ENCODE assay signal across 24 cellular contexts in genomic region chr13:77213644-77214043, GRCh38.
DNase-seq lines count a peak whose midpoint lies in the region; ATAC-seq, FAIRE-seq and TF ChIP-seq lines count a peak whose summit lies in the region.
"Had no signal": no experiment of that assay in that cellular context is flagged by ENCODE, and none has a peak within 500 bp of the region (broad histone marks: within the 10 kb centered on the region; RNA-seq: fewer than 3 reads in every experiment).

No MANE protein-coding gene starts in this region.

- peak; percentile 91 for ATAC-seq in activated T-helper 17 cell treated with anti-CD3 and anti-CD28 coated beads, Interleukin-2, amount 50 U/mL, for 72 hours (replicated peaks)
- ATAC-seq in GM21786 (IDR thresholded peaks at IDR 0.05; ENCODE audit: unreplicated experiment) (no peak), GM18502 (IDR thresholded peaks at IDR 0.05; ENCODE audit: poor library complexity, unreplicated experiment) (no peak)
- ATAC-seq: Right ventricle myocardium inferior; stimulated activated naive CD8-positive, alpha-beta T cell treated with anti-CD3 and anti-CD28 coated beads, Interleukin-15, amount 100 ng/mL, for 72 hours had no signal

- H3K4me2 ChIP-seq in endothelial cell of umbilical vein (ENCODE audit: insufficient read depth, low read length) (no peak overlapping the region), smooth muscle cell (peak overlapping the region; percentile 53)

- no peak for TF ChIP-seq CTCF in endothelial cell of umbilical vein (IDR thresholded peaks at IDR 0.05; ENCODE audit: extremely low read depth in 1 of 2, insufficient read depth in 1 of 2, low read depth in 1 of 2, low read length in 2 of 2)
- TF ChIP-seq CTCF in smooth muscle cell (IDR thresholded peaks at IDR 0.05; ENCODE audit: borderline replicate concordance, insufficient read depth, poor library complexity, severe bottlenecking): no peak

- H3K36me3 Mint-ChIP-seq in activated CD4-positive, alpha-beta T cell treated with anti-CD3 and anti-CD28 coated beads, Interleukin-2, amount 10 ng/mL, durations not matched to agents 24 days and 14 days (ENCODE audit: low read depth): peaks cover 53% of the 10 kb centered on the region
- peaks cover 60% of the 10 kb centered on the region for H3K36me3 Mint-ChIP-seq in activated T-helper 17 cell treated with anti-CD3 and anti-CD28 coated beads, Interleukin-2, amount 50 U/mL, for 72 hours (ENCODE audit: low read depth)

- H3F3A ChIP-seq in smooth muscle cell (ENCODE audit: low read depth): peaks cover 7% of the 10 kb centered on the region

- H3K27ac ChIP-seq in endothelial cell of umbilical vein (ENCODE audit: insufficient read depth, low read depth, low read length) (no peak overlapping the region), smooth muscle cell (ENCODE audit: low read depth) (peak overlapping the region; percentile 90)
- H3K27ac ChIP-seq: adrenal gland, parathyroid adenoma had no signal

- FAIRE-seq in endothelial cell of umbilical vein (lab: Jason Lieb, UNC): peak; percentile 57
- FAIRE-seq: A204.1, D721Med, H54, keratinocyte had no signal

- H3K9ac ChIP-seq in endothelial cell of umbilical vein (replicated peaks; ENCODE audit: extremely low read depth, insufficient read depth, low read length) (no peak overlapping the region), smooth muscle cell (ENCODE audit: low read depth) (peak overlapping the region; percentile 33)
- H3K9ac ChIP-seq: parathyroid adenoma had no signal

- no peaks in the 10 kb centered on the region for H4K20me1 ChIP-seq in endothelial cell of umbilical vein (replicated peaks; ENCODE audit: control insufficient read depth, extremely low read depth, insufficient read depth, low read length)
- H4K20me1 ChIP-seq in smooth muscle cell (ENCODE audit: low read depth): no peaks in the 10 kb centered on the region

- TF ChIP-seq POLR2A in endothelial cell of umbilical vein (IDR thresholded peaks at IDR 0.05; ENCODE audit: low read depth, low read length): no peak

- H3K9me3 Mint-ChIP-seq in activated CD4-positive, alpha-beta T cell treated with anti-CD3 and anti-CD28 coated beads, Interleukin-2, amount 10 ng/mL, durations not matched to agents 24 days and 14 days: no peaks in the 10 kb centered on the region
- H3K9me3 Mint-ChIP-seq in activated T-helper 17 cell treated with anti-CD3 and anti-CD28 coated beads, Interleukin-2, amount 50 U/mL, for 72 hours: no peaks in the 10 kb centered on the region
- H3K9me3 Mint-ChIP-seq: activated T-helper 2 cell treated with anti-CD3 and anti-CD28 coated beads, Interferon-gamma antibody, Interleukin-2, Interleukin-4, amounts not matched to agents 10 μg/mL and 5 μg/mL and 100 μg/mL, durations not matched to agents 14 hours and 24 hours and 36 hours; stimulated activated naive CD8-positive, alpha-beta T cell treated with anti-CD3 and anti-CD28 coated beads, Interleukin-15, amount 100 ng/mL, for 72 hours; type B pancreatic cell had no signal

- no TSS peak for BruUV-seq in endothelial cell of umbilical vein (replicated peaks; lab: Mats Ljungman, UMichigan)

- POLR2A ChIA-PET in endothelial cell of umbilical vein (lab: Charles Lee): no interaction called here

- H3K36me3 ChIP-seq in endothelial cell of umbilical vein (ENCODE audit: control insufficient read depth in 2 of 2, extremely low read depth in 1 of 2, insufficient read depth in 2 of 2, low read length in 2 of 2): peaks cover 2% of the 10 kb centered on the region in 2 experiments
- H3K36me3 ChIP-seq in smooth muscle cell (ENCODE audit: low read depth): peaks cover 4% of the 10 kb centered on the region

- no peaks in the 10 kb centered on the region for H3K79me2 ChIP-seq in endothelial cell of umbilical vein (ENCODE audit: control insufficient read depth, insufficient read depth, low read length)
- H3K79me2 ChIP-seq in smooth muscle cell (ENCODE audit: low read depth): no peaks in the 10 kb centered on the region
- H3K79me2 ChIP-seq: parathyroid adenoma had no signal

- H3K4me1 ChIP-seq in endothelial cell of umbilical vein (ENCODE audit: control insufficient read depth, extremely low read depth, insufficient read depth, low read length): peaks cover 8% of the 10 kb centered on the region
- peaks cover under 1% of the 10 kb centered on the region for H3K4me1 ChIP-seq in smooth muscle cell (ENCODE audit: low read depth)
- H3K4me1 ChIP-seq: adrenal gland, parathyroid adenoma had no signal

- 56% methylated on average over 5 of the region's 5 CpGs for WGBS in smooth muscle cell (ENCODE audit: low lambda C conversion rate)

- H3K27me3 Mint-ChIP-seq in activated CD4-positive, alpha-beta T cell treated with anti-CD3 and anti-CD28 coated beads, Interleukin-2, amount 10 ng/mL, durations not matched to agents 24 days and 14 days: no peaks in the 10 kb centered on the region
- no peaks in the 10 kb centered on the region for H3K27me3 Mint-ChIP-seq in activated T-helper 17 cell treated with anti-CD3 and anti-CD28 coated beads, Interleukin-2, amount 50 U/mL, for 72 hours
- H3K27me3 Mint-ChIP-seq: stimulated activated naive CD8-positive, alpha-beta T cell treated with anti-CD3 and anti-CD28 coated beads, Interleukin-15, amount 100 ng/mL, for 72 hours; type B pancreatic cell had no signal

- DNase-seq in activated CD4-positive, alpha-beta T cell treated with anti-CD3 and anti-CD28 coated beads, Interleukin-2, amount 10 ng/mL, durations not matched to agents 24 days and 14 days: no peak
- DNase-seq in activated CD4-positive, alpha-beta T cell treated with anti-CD3 and anti-CD28 coated beads, Interleukin-2, amount 50 U/mL, for 1 hour: no peak
- DNase-seq in endothelial cell of umbilical vein (ENCODE audit: low read depth, low spot score) (peak; percentile 50), smooth muscle cell (lab: John Stamatoyannopoulos, UW; ENCODE audit: unreplicated experiment) (no peak), T-helper 1 cell (no peak)
- DNase-seq: cerebellar nuclear complex; GF-D8; hippocampal formation; NCI-H1417; NCI-H69; stimulated activated CD4-positive, alpha-beta T cell treated with anti-CD3 and anti-CD28 coated beads, Interleukin-2, amount 100 ng/mL, for 24 hours; stimulated activated naive CD8-positive, alpha-beta T cell treated with anti-CD3 and anti-CD28 coated beads, Interleukin-15, amount 100 ng/mL, for 72 hours had no signal

- intact Hi-C loops in activated CD4-positive, alpha-beta T cell treated with anti-CD3 and anti-CD28 coated beads, Interleukin-2, amount 10 ng/mL, durations not matched to agents 24 days and 14 days (cut with micrococcal nuclease): loop anchor here (5.0 kb wide), 1 partner anchor 34 kb away; no protein-coding TSS in a partner anchor
- intact Hi-C loops in endothelial cell of umbilical vein (cut with micrococcal nuclease): no loop called here

- H3K27me3 ChIP-seq in endothelial cell of umbilical vein (ENCODE audit: control insufficient read depth in 2 of 2, insufficient read depth in 2 of 2, low read length in 2 of 2) (no peaks in the 10 kb centered on the region), smooth muscle cell (ENCODE audit: low read depth) (no peaks in the 10 kb centered on the region)
- H3K27me3 ChIP-seq: adrenal gland had no signal

- peaks cover 4% of the 10 kb centered on the region for H3K4me1 Mint-ChIP-seq in activated CD4-positive, alpha-beta T cell treated with anti-CD3 and anti-CD28 coated beads, Interleukin-2, amount 10 ng/mL, durations not matched to agents 24 days and 14 days
- H3K4me1 Mint-ChIP-seq in activated T-helper 17 cell treated with anti-CD3 and anti-CD28 coated beads, Interleukin-2, amount 50 U/mL, for 72 hours: peaks cover 15% of the 10 kb centered on the region
- H3K4me1 Mint-ChIP-seq: stimulated activated naive CD8-positive, alpha-beta T cell treated with anti-CD3 and anti-CD28 coated beads, Interleukin-15, amount 100 ng/mL, for 72 hours had no signal

- no peaks in the 10 kb centered on the region for H3K9me3 ChIP-seq in endothelial cell of umbilical vein (replicated peaks; ENCODE audit: control insufficient read depth, insufficient read depth, low read length)
- no peaks in the 10 kb centered on the region for H3K9me3 ChIP-seq in smooth muscle cell (replicated peaks; ENCODE audit: low read depth)
- H3K9me3 ChIP-seq: adrenal gland had no signal

- H3K9me1 ChIP-seq in endothelial cell of umbilical vein (replicated peaks; ENCODE audit: control insufficient read depth, extremely low read depth, insufficient read depth, low read length): no peaks in the 10 kb centered on the region

- CTCF ChIA-PET in endothelial cell of umbilical vein (lab: Charles Lee): no interaction called here

- dilution Hi-C loops in endothelial cell of umbilical vein (cut with MboI; ENCODE audit: extremely low pct_ligation_motif_present, low sequenced_read_pairs): no loop called here

- H2AFZ ChIP-seq in endothelial cell of umbilical vein (ENCODE audit: low read depth, low read length) (no peak overlapping the region), smooth muscle cell (ENCODE audit: low read depth) (no peak overlapping the region)
- H2AFZ ChIP-seq: parathyroid adenoma had no signal

- no peak overlapping the region for H3K4me3 Mint-ChIP-seq in activated CD4-positive, alpha-beta T cell treated with anti-CD3 and anti-CD28 coated beads, Interleukin-2, amount 10 ng/mL, durations not matched to agents 24 days and 14 days
- H3K4me3 Mint-ChIP-seq in activated T-helper 17 cell treated with anti-CD3 and anti-CD28 coated beads, Interleukin-2, amount 50 U/mL, for 72 hours: peak overlapping the region; percentile 14
- H3K4me3 Mint-ChIP-seq: stimulated activated naive CD8-positive, alpha-beta T cell treated with anti-CD3 and anti-CD28 coated beads, Interleukin-15, amount 100 ng/mL, for 72 hours; type B pancreatic cell had no signal

- peak overlapping the region; percentile 31 for H3K27ac Mint-ChIP-seq in activated CD4-positive, alpha-beta T cell treated with anti-CD3 and anti-CD28 coated beads, Interleukin-2, amount 10 ng/mL, durations not matched to agents 24 days and 14 days
- H3K27ac Mint-ChIP-seq in activated T-helper 17 cell treated with anti-CD3 and anti-CD28 coated beads, Interleukin-2, amount 50 U/mL, for 72 hours: peak overlapping the region; percentile 46
- H3K27ac Mint-ChIP-seq: activated T-helper 2 cell treated with anti-CD3 and anti-CD28 coated beads, Interferon-gamma antibody, Interleukin-2, Interleukin-4, amounts not matched to agents 10 μg/mL and 5 μg/mL and 100 μg/mL, durations not matched to agents 14 hours and 24 hours and 36 hours; stimulated activated naive CD8-positive, alpha-beta T cell treated with anti-CD3 and anti-CD28 coated beads, Interleukin-15, amount 100 ng/mL, for 72 hours; type B pancreatic cell had no signal

- H3K4me3 ChIP-seq in endothelial cell of umbilical vein (replicated peaks in 1 of 3; ENCODE audit: insufficient read depth in 1 of 3, low read depth in 1 of 3, low read length in 3 of 3) (no peak overlapping the region), smooth muscle cell (no peak overlapping the region)
- H3K4me3 ChIP-seq: adrenal gland had no signal

TF ChIP-seq in endothelial cell of umbilical vein, 7 proteins besides CTCF, POLR2A, EP300 and RAD21 (continues in another document):
- TF ChIP-seq EZH2 (IDR thresholded peaks at IDR 0.05; ENCODE audit: borderline replicate concordance, low read depth, low read length, severe bottlenecking): no peak
- no peak for TF ChIP-seq MYC (IDR thresholded peaks at IDR 0.05; ENCODE audit: low read depth, low read length)
